In the genomic region with DNA sequence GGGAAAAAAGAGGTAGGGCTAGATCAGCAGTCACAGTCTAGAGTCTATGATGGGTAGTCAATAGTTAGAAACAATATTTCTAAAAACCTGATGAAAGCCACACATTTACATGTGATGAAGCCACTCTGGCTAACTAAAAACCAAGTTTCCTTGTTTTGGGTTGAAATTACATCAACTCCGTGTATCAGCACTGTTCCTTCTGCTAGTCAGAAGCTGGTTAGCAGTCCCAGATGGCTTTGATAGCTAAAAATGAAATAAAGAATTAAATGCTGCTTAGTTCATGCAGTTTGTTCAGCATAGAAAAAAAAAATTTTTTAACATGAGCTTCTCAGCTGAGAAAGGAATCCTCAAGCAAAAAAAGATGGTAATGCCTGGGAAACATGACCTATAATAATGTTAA, we compare ENCODE assay signal across 1 cellular context.
TF ChIP-seq lines count a peak whose summit lies in the region.

No MANE protein-coding gene starts in this region.

TF ChIP-seq in IMR-90, 13 proteins besides CTCF, POLR2A, EP300 and RAD21 (continued from another document):
- TF ChIP-seq BHLHE40 (IDR thresholded peaks at IDR 0.05; ENCODE audit: low read depth, low read length) = no peak
- no peak for TF ChIP-seq SMC3 (IDR thresholded peaks at IDR 0.05; ENCODE audit: low read depth, low read length)
- TF ChIP-seq, protein P1, sequence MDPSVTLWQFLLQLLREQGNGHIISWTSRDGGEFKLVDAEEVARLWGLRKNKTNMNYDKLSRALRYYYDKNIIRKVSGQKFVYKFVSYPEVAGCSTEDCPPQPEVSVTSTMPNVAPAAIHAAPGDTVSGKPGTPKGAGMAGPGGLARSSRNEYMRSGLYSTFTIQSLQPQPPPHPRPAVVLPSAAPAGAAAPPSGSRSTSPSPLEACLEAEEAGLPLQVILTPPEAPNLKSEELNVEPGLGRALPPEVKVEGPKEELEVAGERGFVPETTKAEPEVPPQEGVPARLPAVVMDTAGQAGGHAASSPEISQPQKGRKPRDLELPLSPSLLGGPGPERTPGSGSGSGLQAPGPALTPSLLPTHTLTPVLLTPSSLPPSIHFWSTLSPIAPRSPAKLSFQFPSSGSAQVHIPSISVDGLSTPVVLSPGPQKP (IDR thresholded peaks at IDR 0.05; ENCODE audit: borderline replicate concordance, low read depth, low read length) = no peak
- no peak for TF ChIP-seq MAZ (IDR thresholded peaks at IDR 0.05; ENCODE audit: borderline replicate concordance, low read depth, low read length)
- TF ChIP-seq NFE2L2 (IDR thresholded peaks at IDR 0.05; ENCODE audit: low read depth, low read length) = no peak
